Comparison of ENCODE assay signal across 7 cellular contexts in genomic region chr2:86856498-86856897, GRCh38. TPM values are rescaled to one million over a fixed set of nuclear protein-coding genes. Genes with fewer than 3 reads are reported as not detected.
"Had no signal": no experiment of that assay in that cellular context is flagged by ENCODE, and none has a peak within 500 bp of the region (broad histone marks: within the 10 kb centered on the region; RNA-seq: fewer than 3 reads in every experiment).

No MANE protein-coding gene starts in this region.

RNA-seq across cellular contexts. Expression of gene CD8B, which starts 5.2 kb away (rescaled TPM):
- total RNA-seq: activated B cell treated with CpG ODN at 0.5 μM for 24 hours, ascending aorta, cardiac muscle cell, MCF 10A, SJSA1, T-helper 17 cell had no signal
- polyA plus RNA-seq: cardiac muscle cell, SK-N-SH had no signal
